In the genomic region with DNA sequence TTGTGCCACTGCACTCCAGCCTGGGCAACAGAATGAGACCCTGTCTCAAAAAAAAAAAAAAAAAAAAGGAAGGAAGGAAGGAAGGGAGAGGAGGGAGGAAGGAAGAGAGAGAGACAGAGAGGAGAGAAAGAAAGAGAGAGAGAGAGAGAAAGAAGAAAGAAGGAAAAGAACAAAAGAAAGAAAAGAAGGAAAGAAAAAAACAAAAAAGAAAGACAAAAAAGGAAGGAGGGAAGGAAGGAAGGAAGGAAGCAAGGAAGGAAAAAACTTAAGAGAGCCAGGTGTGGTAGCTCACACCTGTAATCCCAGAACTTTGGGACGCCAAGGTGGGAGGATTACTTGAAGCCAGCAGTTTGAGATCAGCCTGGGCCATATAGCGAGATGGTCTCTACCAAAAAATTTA, we compare ENCODE assay signal across 16 cellular contexts. TPM values are rescaled to one million over a fixed set of nuclear protein-coding genes. Genes with fewer than 3 reads are reported as not detected.
DNase-seq lines count a peak whose midpoint lies in the region; ATAC-seq and TF ChIP-seq lines count a peak whose summit lies in the region.
"Had no signal": no experiment of that assay in that cellular context is flagged by ENCODE, and none has a peak within 500 bp of the region (broad histone marks: within the 10 kb centered on the region; RNA-seq: fewer than 3 reads in every experiment).

No MANE protein-coding gene starts in this region.

- peak overlapping the region; percentile 38 for H3K27ac Mint-ChIP-seq in T-helper 2 cell treated with Interferon-gamma antibody and Interleukin-4, amounts not matched to agents 5 μg/mL and 100 μg/mL, for 36 hours
- peak overlapping the region; percentile 84 for H3K27ac Mint-ChIP-seq in T-helper 17 cell
- peak overlapping the region; percentile 11 to 87 for H3K27ac Mint-ChIP-seq in effector memory CD8-positive, alpha-beta T cell

- no peaks in the 10 kb centered on the region for H3K27me3 ChIP-seq in gastroesophageal sphincter

- H3K9me3 ChIP-seq in T-helper 17 cell (ENCODE audit: control insufficient read depth, low read length, poor library complexity, severe bottlenecking) (no peaks in the 10 kb centered on the region), gastroesophageal sphincter (no peaks in the 10 kb centered on the region)

- no peaks in the 10 kb centered on the region for H3K9me3 Mint-ChIP-seq in T-helper 2 cell treated with Interferon-gamma antibody and Interleukin-4, amounts not matched to agents 5 μg/mL and 100 μg/mL, for 36 hours
- no peaks in the 10 kb centered on the region for H3K9me3 Mint-ChIP-seq in effector memory CD8-positive, alpha-beta T cell

- H3K4me3 Mint-ChIP-seq in T-helper 2 cell treated with Interferon-gamma antibody and Interleukin-4, amounts not matched to agents 5 μg/mL and 100 μg/mL, for 36 hours, result no peak overlapping the region
- H3K4me3 Mint-ChIP-seq in T-helper 17 cell, result no peak overlapping the region
- H3K4me3 Mint-ChIP-seq in effector memory CD8-positive, alpha-beta T cell, result no peak overlapping the region

- 93% methylated on average over 2 of the region's 2 CpGs; no CpG with 5 or more reads in 1 of the 2 donors for WGBS in gastroesophageal sphincter (ENCODE audit: low coverage in 1 of 2), 2 donors

- no peak for ATAC-seq in T-helper 17 cell
- ATAC-seq in effector memory CD8-positive, alpha-beta T cell (replicated peaks), result no peak
- ATAC-seq in gastroesophageal sphincter, result no peak

- peaks cover 3 to 57% (median 18%) of the 10 kb centered on the region in 3 donors for H3K4me1 ChIP-seq in gastroesophageal sphincter

- no peak overlapping the region for H3K4me3 ChIP-seq in gastroesophageal sphincter
- H3K4me3 ChIP-seq: PC-9 had no signal

- H3K27ac ChIP-seq in gastroesophageal sphincter, result no peak overlapping the region
- H3K27ac ChIP-seq: PC-9 had no signal

- no peaks in the 10 kb centered on the region for H3K27me3 Mint-ChIP-seq in T-helper 2 cell treated with Interferon-gamma antibody and Interleukin-4, amounts not matched to agents 5 μg/mL and 100 μg/mL, for 36 hours (ENCODE audit: low read depth)
- no peaks in the 10 kb centered on the region for H3K27me3 Mint-ChIP-seq in T-helper 17 cell
- no peaks in the 10 kb centered on the region for H3K27me3 Mint-ChIP-seq in effector memory CD8-positive, alpha-beta T cell

- H3K4me1 Mint-ChIP-seq in T-helper 2 cell treated with Interferon-gamma antibody and Interleukin-4, amounts not matched to agents 5 μg/mL and 100 μg/mL, for 36 hours (ENCODE audit: low read depth), result no peaks in the 10 kb centered on the region
- peaks cover 2% of the 10 kb centered on the region for H3K4me1 Mint-ChIP-seq in T-helper 17 cell
- H3K4me1 Mint-ChIP-seq in effector memory CD8-positive, alpha-beta T cell (ENCODE audit: low read depth in 2 of 2), result peaks cover under 1 to 5% of the 10 kb centered on the region in 2 donors

- TF ChIP-seq CTCF in gastroesophageal sphincter (IDR thresholded peaks at IDR 0.05), result no peak

- no peak for TF ChIP-seq EP300 in gastroesophageal sphincter (IDR thresholded peaks at IDR 0.05)

- no peak for DNase-seq in T-helper 2 cell treated with Interferon-gamma antibody and Interleukin-4, amounts not matched to agents 5 μg/mL and 100 μg/mL, for 36 hours (ENCODE audit: low spot score)
- DNase-seq in T-helper 2 cell (no peak), T-helper 17 cell (no peak), KG1 (lab: John Stamatoyannopoulos, UW) (no peak)
- no peak for DNase-seq in effector memory CD8-positive, alpha-beta T cell
- DNase-seq: AML-193, DND-41, Karpas-422, NCI-H1436, NCI-H1930, NCI-H226, NCI-H524, PC-9 had no signal

- no peak for TF ChIP-seq POLR2A in gastroesophageal sphincter (IDR thresholded peaks at IDR 0.05)

- peaks cover 20% of the 10 kb centered on the region for H3K36me3 Mint-ChIP-seq in T-helper 2 cell treated with Interferon-gamma antibody and Interleukin-4, amounts not matched to agents 5 μg/mL and 100 μg/mL, for 36 hours (ENCODE audit: low read depth)
- H3K36me3 Mint-ChIP-seq in T-helper 17 cell (ENCODE audit: low read depth), result no peaks in the 10 kb centered on the region
- peaks cover 43% of the 10 kb centered on the region for H3K36me3 Mint-ChIP-seq in effector memory CD8-positive, alpha-beta T cell (ENCODE audit: insufficient read depth)

- peaks cover 0 to 55% of the 10 kb centered on the region in 2 donors for H3K36me3 ChIP-seq in gastroesophageal sphincter

RNA-seq across cellular contexts. Expression of gene SPACDR, which starts 0.7 kb away (rescaled TPM):
- 1 to 10 TPM; 1.4 to 1.7 TPM for total RNA-seq in T-helper 17 cell
- under 1 TPM in 1 of 4 donors, not detected in 3; 0.67 TPM for total RNA-seq in gastroesophageal sphincter
- total RNA-seq: G401 had no signal

RNA-seq across cellular contexts. Expression of gene TSC22D4, which starts 14.2 kb away (rescaled TPM):
- total RNA-seq in T-helper 17 cell (100 to 1,000 TPM in 1 of 2 donors, 10 to 100 TPM in 1; 94.7 to 104 TPM), gastroesophageal sphincter (10 to 100 TPM; 20.2 to 38.1 (median 26.1) TPM)

RNA-seq across cellular contexts. Expression of gene NYAP1, which starts 18.9 kb away (rescaled TPM):
- total RNA-seq in T-helper 17 cell (1 to 10 TPM; 1.3 TPM), gastroesophageal sphincter (1 to 10 TPM in 3 of 4 donors, under 1 TPM in 1; 0.94 to 3.1 (median 1.8) TPM)
- total RNA-seq: H4 had no signal

RNA-seq across cellular contexts. Expression of gene PPP1R35, which starts 28.5 kb away (rescaled TPM):
- total RNA-seq in T-helper 17 cell, result 10 to 100 TPM; 45.2 to 48.1 TPM
- 10 to 100 TPM; 19.9 to 26.3 (median 20.7) TPM for total RNA-seq in gastroesophageal sphincter

RNA-seq across cellular contexts. Expression of gene MEPCE, which starts 35.2 kb away (rescaled TPM):
- total RNA-seq in T-helper 17 cell (10 to 100 TPM; 66.1 to 66.8 TPM), gastroesophageal sphincter (10 to 100 TPM; 27.9 to 34.2 (median 30.8) TPM)
